Comparison of ENCODE assay signal across 28 cellular contexts in the genomic region with DNA sequence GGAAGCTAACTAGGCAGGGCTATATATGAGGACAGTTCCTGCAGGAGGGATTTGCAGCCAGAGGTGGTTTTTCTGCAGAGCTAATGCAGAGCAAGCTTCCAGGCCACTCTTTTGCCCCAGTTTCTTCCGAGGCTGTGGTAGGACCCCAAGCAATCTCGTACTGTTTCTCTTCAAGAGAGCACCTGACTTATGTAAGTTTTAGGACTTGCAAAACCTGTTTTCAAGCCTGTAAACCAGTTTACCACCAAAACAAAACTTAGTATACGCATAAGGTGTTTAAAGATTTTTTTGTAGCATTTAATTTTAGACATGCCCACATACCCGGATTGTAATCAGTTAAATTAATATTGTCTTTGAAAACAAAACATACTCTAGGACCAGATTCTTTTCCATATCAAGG.
"Had no signal": no experiment of that assay in that cellular context is flagged by ENCODE, and none has a peak within 500 bp of the region (broad histone marks: within the 10 kb centered on the region; RNA-seq: fewer than 3 reads in every experiment).

No MANE protein-coding gene starts in this region.

- H3K27ac ChIP-seq: ascending aorta, brain microvascular endothelial cell, coronary artery, dorsolateral prefrontal cortex, gastrocnemius medialis, pancreas, psoas muscle, sigmoid colon, thoracic aorta, upper lobe of left lung had no signal

- H3K9me3 ChIP-seq: ascending aorta, gastrocnemius medialis, pancreas, psoas muscle, sigmoid colon, thoracic aorta, upper lobe of left lung had no signal

- H3K4me3 Mint-ChIP-seq: activated naive CD4-positive, alpha-beta T cell treated with anti-CD3 and anti-CD28 coated beads, Interleukin-2, amount 10 ng/mL, durations not matched to agents 7 days and 5 days; activated naive CD8-positive, alpha-beta T cell treated with anti-CD3 and anti-CD28 coated beads, Interleukin-2, amount 10 ng/mL, durations not matched to agents 7 days and 5 days; activated T-helper 1 cell treated with anti-CD3 and anti-CD28 coated beads, Interleukin-12 subunit alpha, Interleukin-12 subunit beta, Interleukin-2, Interleukin-4 antibody, amounts not matched to agents 30 ng/mL and 10 ng/mL and 1 ng/mL, durations not matched to agents 14 hours and 24 hours and 36 hours; mesothelial cell of epicardium; neural crest cell; stimulated activated effector memory CD8-positive, alpha-beta T cell treated with anti-CD3 and anti-CD28 coated beads, Interleukin-12 subunit alpha, Interleukin-12 subunit beta, amount 100 ng/mL, for 72 hours; stimulated activated naive CD8-positive, alpha-beta T cell treated with anti-CD3 and anti-CD28 coated beads, Interleukin-15, Interleukin-2, amounts not matched to agents 100 ng/mL and 50 ng/mL, for 24 hours had no signal

- H3K4me1 ChIP-seq: ascending aorta, gastrocnemius medialis, pancreas, sigmoid colon had no signal

- H3K4me3 ChIP-seq: ascending aorta, coronary artery, dorsolateral prefrontal cortex, gastrocnemius medialis, pancreas, psoas muscle, sigmoid colon, thoracic aorta, upper lobe of left lung had no signal

- ATAC-seq: gastrocnemius medialis; naive thymus-derived CD4-positive, alpha-beta T cell; pancreas; psoas muscle; stimulated activated effector memory CD8-positive, alpha-beta T cell treated with anti-CD3 and anti-CD28 coated beads, Interleukin-12 subunit alpha, Interleukin-12 subunit beta, amount 100 ng/mL, for 72 hours had no signal

- DNase-seq: activated CD4-positive, alpha-beta T cell treated with anti-CD3 and anti-CD28 coated beads for 4 hours; activated CD4-positive, alpha-beta T cell treated with anti-CD3 and anti-CD28 coated beads, Interleukin-2, amount 50 U/mL, for 48 hours; activated CD8-positive, alpha-beta memory T cell treated with anti-CD3 and anti-CD28 coated beads for 24 hours; activated effector memory CD4-positive, alpha-beta T cell treated with anti-CD3 and anti-CD28 coated beads, Interleukin-2, amount 50 U/mL, for 16 hours; activated naive CD4-positive, alpha-beta T cell treated with anti-CD3 and anti-CD28 coated beads, Interleukin-2, amount 10 ng/mL, durations not matched to agents 7 days and 5 days; activated naive CD8-positive, alpha-beta T cell treated with anti-CD3 and anti-CD28 coated beads, Interleukin-2, amount 10 ng/mL, durations not matched to agents 7 days and 5 days; brain microvascular endothelial cell; dorsolateral prefrontal cortex; effector memory CD4-positive, alpha-beta T cell; erythroblast; gastrocnemius medialis; glutamatergic neuron; naive thymus-derived CD4-positive, alpha-beta T cell; nucleus accumbens; pancreas; psoas muscle; sigmoid colon; small intestine; stimulated activated CD4-positive, alpha-beta T cell treated with anti-CD3 and anti-CD28 coated beads, Interleukin-4, amount 100 ng/mL, for 24 hours had no signal

- H3K36me3 ChIP-seq: ascending aorta, brain microvascular endothelial cell, gastrocnemius medialis, pancreas, sigmoid colon, thoracic aorta, upper lobe of left lung had no signal

- H3K36me3 Mint-ChIP-seq: activated naive CD4-positive, alpha-beta T cell treated with anti-CD3 and anti-CD28 coated beads, Interleukin-2, amount 10 ng/mL, durations not matched to agents 7 days and 5 days; activated naive CD8-positive, alpha-beta T cell treated with anti-CD3 and anti-CD28 coated beads, Interleukin-2, amount 10 ng/mL, durations not matched to agents 7 days and 5 days; mesothelial cell of epicardium; naive thymus-derived CD4-positive, alpha-beta T cell; stimulated activated effector memory CD8-positive, alpha-beta T cell treated with anti-CD3 and anti-CD28 coated beads, Interleukin-12 subunit alpha, Interleukin-12 subunit beta, amount 100 ng/mL, for 72 hours had no signal

- H3K4me1 Mint-ChIP-seq: activated naive CD4-positive, alpha-beta T cell treated with anti-CD3 and anti-CD28 coated beads, Interleukin-2, amount 10 ng/mL, durations not matched to agents 7 days and 5 days; neural crest cell; stimulated activated effector memory CD8-positive, alpha-beta T cell treated with anti-CD3 and anti-CD28 coated beads, Interleukin-12 subunit alpha, Interleukin-12 subunit beta, amount 100 ng/mL, for 72 hours had no signal

- H3K27me3 ChIP-seq: ascending aorta, brain microvascular endothelial cell, gastrocnemius medialis, pancreas, sigmoid colon, upper lobe of left lung had no signal

- H3K9me3 Mint-ChIP-seq: activated naive CD4-positive, alpha-beta T cell treated with anti-CD3 and anti-CD28 coated beads, Interleukin-2, amount 10 ng/mL, durations not matched to agents 7 days and 5 days; activated naive CD8-positive, alpha-beta T cell treated with anti-CD3 and anti-CD28 coated beads, Interleukin-2, amount 10 ng/mL, durations not matched to agents 7 days and 5 days; activated T-helper 1 cell treated with anti-CD3 and anti-CD28 coated beads, Interleukin-12 subunit alpha, Interleukin-12 subunit beta, Interleukin-2, Interleukin-4 antibody, amounts not matched to agents 30 ng/mL and 10 ng/mL and 1 ng/mL, durations not matched to agents 14 hours and 24 hours and 36 hours; mesothelial cell of epicardium; naive thymus-derived CD4-positive, alpha-beta T cell; neural crest cell; stimulated activated effector memory CD8-positive, alpha-beta T cell treated with anti-CD3 and anti-CD28 coated beads, Interleukin-12 subunit alpha, Interleukin-12 subunit beta, amount 100 ng/mL, for 72 hours; stimulated activated naive CD8-positive, alpha-beta T cell treated with anti-CD3 and anti-CD28 coated beads, Interleukin-15, Interleukin-2, amounts not matched to agents 100 ng/mL and 50 ng/mL, for 24 hours had no signal

- H3K27ac Mint-ChIP-seq: activated naive CD4-positive, alpha-beta T cell treated with anti-CD3 and anti-CD28 coated beads, Interleukin-2, amount 10 ng/mL, durations not matched to agents 7 days and 5 days; activated naive CD8-positive, alpha-beta T cell treated with anti-CD3 and anti-CD28 coated beads, Interleukin-2, amount 10 ng/mL, durations not matched to agents 7 days and 5 days; activated T-helper 1 cell treated with anti-CD3 and anti-CD28 coated beads, Interleukin-12 subunit alpha, Interleukin-12 subunit beta, Interleukin-2, Interleukin-4 antibody, amounts not matched to agents 30 ng/mL and 10 ng/mL and 1 ng/mL, durations not matched to agents 14 hours and 24 hours and 36 hours; mesothelial cell of epicardium; naive thymus-derived CD4-positive, alpha-beta T cell; stimulated activated effector memory CD8-positive, alpha-beta T cell treated with anti-CD3 and anti-CD28 coated beads, Interleukin-12 subunit alpha, Interleukin-12 subunit beta, amount 100 ng/mL, for 72 hours; stimulated activated naive CD8-positive, alpha-beta T cell treated with anti-CD3 and anti-CD28 coated beads, Interleukin-15, Interleukin-2, amounts not matched to agents 100 ng/mL and 50 ng/mL, for 24 hours had no signal
